14 cellular contexts compared by ENCODE assay signal in the genomic region with DNA sequence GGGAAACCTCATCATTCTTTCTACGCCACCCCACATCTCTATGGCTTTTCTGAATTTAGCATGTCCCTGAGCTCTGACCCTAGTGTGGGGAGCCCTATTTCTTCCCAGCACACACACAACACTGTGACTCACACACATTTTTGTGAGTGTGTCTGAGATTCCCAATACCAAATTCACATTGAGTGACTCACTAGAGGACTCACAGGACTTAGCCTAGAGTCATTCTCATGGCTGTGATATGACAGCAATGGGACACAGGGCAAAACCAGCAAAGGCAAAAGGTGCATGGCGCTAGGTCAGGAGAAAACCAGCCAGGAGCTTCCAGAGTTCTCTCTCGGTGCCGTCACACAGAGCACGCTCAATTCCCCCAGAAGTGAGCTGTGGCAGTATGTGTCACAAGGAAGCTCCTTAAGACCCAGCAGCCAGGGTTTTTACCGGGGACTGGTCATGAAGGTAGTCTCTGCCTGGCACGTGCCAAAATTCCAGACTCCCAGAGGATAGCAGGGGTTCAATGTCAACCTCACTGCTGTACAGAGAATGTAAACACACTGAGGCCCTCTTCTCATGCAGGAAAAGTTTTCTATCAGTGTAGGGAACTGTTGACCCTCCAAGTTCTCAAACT. TPM values are rescaled to one million over a fixed set of nuclear protein-coding genes. Genes with fewer than 3 reads are reported as not detected.
DNase-seq lines count a peak whose midpoint lies in the region; ATAC-seq, FAIRE-seq and TF ChIP-seq lines count a peak whose summit lies in the region.
"Had no signal": no experiment of that assay in that cellular context is flagged by ENCODE, and none has a peak within 500 bp of the region (broad histone marks: within the 10 kb centered on the region; RNA-seq: fewer than 3 reads in every experiment).

No MANE protein-coding gene starts in this region.

- H3K9me3 Mint-ChIP-seq in type B pancreatic cell: no peaks in the 10 kb centered on the region
- H3K9me3 Mint-ChIP-seq: stimulated activated memory B cell treated with anti-CD40 and anti-IgM and Interleukin-4, amounts not matched to agents 10 μg/mL and 1 μg/mL and 100 μg/mL, for 72 hours had no signal

- H3K4me3 ChIP-seq in bronchial epithelial cell (ENCODE audit: low read depth, low read length): no peak overlapping the region
- H3K4me3 ChIP-seq in keratinocyte (ENCODE audit: control insufficient read depth in 2 of 3, extremely low read depth in 1 of 3, insufficient read depth in 2 of 3, low read depth in 1 of 3, low read length in 3 of 3): no peak overlapping the region
- H3K4me3 ChIP-seq: prostate gland had no signal

- H3K36me3 ChIP-seq in bronchial epithelial cell (ENCODE audit: control insufficient read depth, insufficient read depth, low read length) (no peaks in the 10 kb centered on the region), keratinocyte (ENCODE audit: control insufficient read depth in 2 of 2, extremely low read depth in 1 of 2, insufficient read depth in 2 of 2, low read length in 2 of 2) (no peaks in the 10 kb centered on the region)
- H3K36me3 ChIP-seq: prostate gland had no signal

- no peak for TF ChIP-seq CTCF in bronchial epithelial cell (IDR thresholded peaks at IDR 0.05; ENCODE audit: insufficient read depth, low read length, severe bottlenecking)
- TF ChIP-seq CTCF in keratinocyte (optimal IDR thresholded peaks at IDR 0.05 in 1 of 3, IDR thresholded peaks at IDR 0.05 in 1 of 3, conservative IDR thresholded peaks at IDR 0.05 in 1 of 3; ENCODE audit: extremely low read depth in 1 of 3, insufficient read depth in 2 of 3, low read length in 3 of 3): no peak
- TF ChIP-seq CTCF in type B pancreatic cell (conservative IDR thresholded peaks at IDR 0.05): no peak

- dilution Hi-C loops in keratinocyte (cut with MboI; ENCODE audit: extremely low pct_ligation_motif_present, low sequenced_read_pairs): no loop called here

- H3K9me1 ChIP-seq in keratinocyte (ENCODE audit: control insufficient read depth, extremely low read depth, insufficient read depth, low read length): peaks cover 2% of the 10 kb centered on the region

- no peaks in the 10 kb centered on the region for H4K20me1 ChIP-seq in keratinocyte (ENCODE audit: control insufficient read depth, extremely low read depth, insufficient read depth, low read length)

- FAIRE-seq in bronchial epithelial cell (lab: Jason Lieb, UNC): no peak
- FAIRE-seq in keratinocyte (lab: Jason Lieb, UNC): peak; percentile 73
- FAIRE-seq: TTC549 had no signal

- H3K4me3 Mint-ChIP-seq in type B pancreatic cell: no peak overlapping the region
- H3K4me3 Mint-ChIP-seq: stimulated activated memory B cell treated with anti-CD40 and anti-IgM and Interleukin-4, amounts not matched to agents 10 μg/mL and 1 μg/mL and 100 μg/mL, for 72 hours had no signal

- H3K79me2 ChIP-seq in keratinocyte (ENCODE audit: control insufficient read depth, insufficient read depth, low read length): no peaks in the 10 kb centered on the region

- H3K4me1 ChIP-seq in keratinocyte (ENCODE audit: control insufficient read depth, extremely low read depth, insufficient read depth, low read length): peaks cover 10% of the 10 kb centered on the region
- H3K4me1 ChIP-seq: prostate gland had no signal

- DNase-seq in AG08396 (ENCODE audit: low spot score) (peak; percentile 75), HS-27A (ENCODE audit: low read depth) (peak; percentile 86), bronchial epithelial cell (ENCODE audit: low read depth) (peak; percentile 92), keratinocyte (ENCODE audit: low read depth, low spot score) (peak; percentile 33), DMS79 (lab: John Stamatoyannopoulos, UW) (no peak), OCI-M1 (lab: John Stamatoyannopoulos, UW) (no peak), type B pancreatic cell (ENCODE audit: extremely low spot score, unreplicated experiment) (no peak)
- DNase-seq: MM.1S; stimulated activated CD4-positive, alpha-beta T cell treated with anti-CD3 and anti-CD28 coated beads, Interleukin-2, amount 100 ng/mL, for 48 hours had no signal

- no peak overlapping the region for H3K27ac Mint-ChIP-seq in type B pancreatic cell
- H3K27ac Mint-ChIP-seq: stimulated activated memory B cell treated with anti-CD40 and anti-IgM and Interleukin-4, amounts not matched to agents 10 μg/mL and 1 μg/mL and 100 μg/mL, for 72 hours had no signal

- H3K36me3 Mint-ChIP-seq in type B pancreatic cell: no peaks in the 10 kb centered on the region
- H3K36me3 Mint-ChIP-seq: stimulated activated memory B cell treated with anti-CD40 and anti-IgM and Interleukin-4, amounts not matched to agents 10 μg/mL and 1 μg/mL and 100 μg/mL, for 72 hours had no signal

- no peak for ATAC-seq in GM18868 (IDR thresholded peaks at IDR 0.05; ENCODE audit: unreplicated experiment)
- ATAC-seq: stimulated activated memory B cell treated with anti-CD40 and anti-IgM and Interleukin-4, amounts not matched to agents 10 μg/mL and 1 μg/mL and 100 μg/mL, for 72 hours had no signal

- H3K27me3 ChIP-seq in bronchial epithelial cell (ENCODE audit: control insufficient read depth, insufficient read depth, low read length) (no peaks in the 10 kb centered on the region), keratinocyte (ENCODE audit: control insufficient read depth, extremely low read depth, insufficient read depth, low read length) (no peaks in the 10 kb centered on the region)

- peaks cover 5% of the 10 kb centered on the region for H3K4me1 Mint-ChIP-seq in type B pancreatic cell (ENCODE audit: unreplicated experiment)
- H3K4me1 Mint-ChIP-seq: stimulated activated memory B cell treated with anti-CD40 and anti-IgM and Interleukin-4, amounts not matched to agents 10 μg/mL and 1 μg/mL and 100 μg/mL, for 72 hours had no signal

- peaks cover 7% of the 10 kb centered on the region for H3K27me3 Mint-ChIP-seq in type B pancreatic cell

- H3K9me3 ChIP-seq in keratinocyte (ENCODE audit: control insufficient read depth, low read depth, low read length): no peaks in the 10 kb centered on the region
- H3K9me3 ChIP-seq: prostate gland had no signal

- no peak overlapping the region for H3K4me2 ChIP-seq in keratinocyte (ENCODE audit: control insufficient read depth, extremely low read depth, insufficient read depth, low read depth, low read length)

- no peak overlapping the region for H2AFZ ChIP-seq in keratinocyte (ENCODE audit: control insufficient read depth, low read length)

- no peak overlapping the region for H3K27ac ChIP-seq in keratinocyte (ENCODE audit: control insufficient read depth, insufficient read depth, low read length)
- H3K27ac ChIP-seq: prostate gland had no signal

- no peak overlapping the region for H3K9ac ChIP-seq in keratinocyte (ENCODE audit: control insufficient read depth, extremely low read depth, insufficient read depth, low read length)

RNA-seq across cellular contexts. Expression of gene CSTL1, which starts 6.2 kb away (rescaled TPM):
- not detected in 2 replicates for total RNA-seq in bronchial epithelial cell
- not detected in 3 replicates for polyA plus RNA-seq in keratinocyte
- polyA plus RNA-seq in keratinocyte (2011; ENCODE audit: low read depth): not detected
- not detected in 2 replicates for polyA plus RNA-seq in keratinocyte (2011; cell fraction: cytosol; rRNA removed)
- 0.52 TPM in 1 of 2 replicates, not detected in the other for polyA plus RNA-seq in keratinocyte (2011; cell fraction: nucleus; rRNA removed)
- not detected in 2 replicates for polyA plus RNA-seq in keratinocyte (2012; ENCODE audit: low replicate concordance)
- polyA minus RNA-seq in keratinocyte: not detected in 3 replicates
- polyA minus RNA-seq in keratinocyte (2011; cell fraction: cytosol; rRNA and poly(A)+ RNA removed): not detected
- polyA minus RNA-seq in keratinocyte (2011; cell fraction: nucleus; rRNA and poly(A)+ RNA removed): not detected in 2 replicates
- not detected in 2 replicates for total RNA-seq in type B pancreatic cell (ENCODE audit: low replicate concordance)
- total RNA-seq: prostate gland had no signal
- polyA plus RNA-seq: adipose tissue had no signal

RNA-seq across cellular contexts. Expression of gene CST11, which starts 7.0 kb away (rescaled TPM):
- total RNA-seq in bronchial epithelial cell (not detected in 2 replicates), type B pancreatic cell (ENCODE audit: low replicate concordance) (not detected in 2 replicates)
- not detected in 3 replicates for polyA plus RNA-seq in keratinocyte
- polyA plus RNA-seq in keratinocyte (2011; ENCODE audit: low read depth): not detected
- polyA plus RNA-seq in keratinocyte (2011; cell fraction: cytosol; rRNA removed): not detected in 2 replicates
- polyA plus RNA-seq in keratinocyte (2011; cell fraction: nucleus; rRNA removed): not detected in 2 replicates
- polyA plus RNA-seq in keratinocyte (2012; ENCODE audit: low replicate concordance): not detected in 2 replicates
- polyA minus RNA-seq in keratinocyte: not detected in 3 replicates
- polyA minus RNA-seq in keratinocyte (2011; cell fraction: cytosol; rRNA and poly(A)+ RNA removed): not detected
- polyA minus RNA-seq in keratinocyte (2011; cell fraction: nucleus; rRNA and poly(A)+ RNA removed): not detected in 2 replicates
- total RNA-seq: prostate gland had no signal
- polyA plus RNA-seq: adipose tissue had no signal

RNA-seq across cellular contexts. Expression of gene NAPB, which starts 24.4 kb away (rescaled TPM):
- total RNA-seq in bronchial epithelial cell: 9.9 and 10.8 TPM in 2 replicates
- 3.7 to 11.6 TPM (median 9.5 TPM) in 3 replicates for polyA plus RNA-seq in keratinocyte
- 3.4 TPM for polyA plus RNA-seq in keratinocyte (2011; ENCODE audit: low read depth)
- polyA plus RNA-seq in keratinocyte (2011; cell fraction: cytosol; rRNA removed): 2.6 and 4.6 TPM in 2 replicates
- polyA plus RNA-seq in keratinocyte (2011; cell fraction: nucleus; rRNA removed): 15.4 and 21.1 TPM in 2 replicates
- 2.7 and 5.5 TPM in 2 replicates for polyA plus RNA-seq in keratinocyte (2012; ENCODE audit: low replicate concordance)
- polyA minus RNA-seq in keratinocyte: 0.79 to 8.0 TPM (median 5.6 TPM) in 3 replicates
- 1.9 TPM for polyA minus RNA-seq in keratinocyte (2011; cell fraction: cytosol; rRNA and poly(A)+ RNA removed)
- 6.6 and 14.2 TPM in 2 replicates for polyA minus RNA-seq in keratinocyte (2011; cell fraction: nucleus; rRNA and poly(A)+ RNA removed)
- 10.5 and 15.1 TPM in 2 replicates for total RNA-seq in type B pancreatic cell (ENCODE audit: low replicate concordance)

RNA-seq across cellular contexts. Expression of gene CST8, which starts 45.2 kb away (rescaled TPM):
- not detected in 2 replicates for total RNA-seq in bronchial epithelial cell
- polyA plus RNA-seq in keratinocyte: not detected in 3 replicates
- polyA plus RNA-seq in keratinocyte (2011; ENCODE audit: low read depth): not detected
- not detected in 2 replicates for polyA plus RNA-seq in keratinocyte (2011; cell fraction: cytosol; rRNA removed)
- not detected in 2 replicates for polyA plus RNA-seq in keratinocyte (2011; cell fraction: nucleus; rRNA removed)
- polyA plus RNA-seq in keratinocyte (2012; ENCODE audit: low replicate concordance): not detected in 2 replicates
- not detected in 3 replicates for polyA minus RNA-seq in keratinocyte
- not detected for polyA minus RNA-seq in keratinocyte (2011; cell fraction: cytosol; rRNA and poly(A)+ RNA removed)
- not detected in 2 replicates for polyA minus RNA-seq in keratinocyte (2011; cell fraction: nucleus; rRNA and poly(A)+ RNA removed)
- not detected in 2 replicates for total RNA-seq in type B pancreatic cell (ENCODE audit: low replicate concordance)
- polyA plus RNA-seq: adipose tissue had no signal

Comparison
In these comparisons a context has a peak if more than half of its experiments do, and no peak if none do; other contexts are left out.
1. DNase-seq: peak in AG08396 (single experiment), HS-27A (single experiment), bronchial epithelial cell (single experiment) and keratinocyte (single experiment); none in DMS79 (single experiment), OCI-M1 (single experiment) and type B pancreatic cell (single experiment).